In the genomic region with DNA sequence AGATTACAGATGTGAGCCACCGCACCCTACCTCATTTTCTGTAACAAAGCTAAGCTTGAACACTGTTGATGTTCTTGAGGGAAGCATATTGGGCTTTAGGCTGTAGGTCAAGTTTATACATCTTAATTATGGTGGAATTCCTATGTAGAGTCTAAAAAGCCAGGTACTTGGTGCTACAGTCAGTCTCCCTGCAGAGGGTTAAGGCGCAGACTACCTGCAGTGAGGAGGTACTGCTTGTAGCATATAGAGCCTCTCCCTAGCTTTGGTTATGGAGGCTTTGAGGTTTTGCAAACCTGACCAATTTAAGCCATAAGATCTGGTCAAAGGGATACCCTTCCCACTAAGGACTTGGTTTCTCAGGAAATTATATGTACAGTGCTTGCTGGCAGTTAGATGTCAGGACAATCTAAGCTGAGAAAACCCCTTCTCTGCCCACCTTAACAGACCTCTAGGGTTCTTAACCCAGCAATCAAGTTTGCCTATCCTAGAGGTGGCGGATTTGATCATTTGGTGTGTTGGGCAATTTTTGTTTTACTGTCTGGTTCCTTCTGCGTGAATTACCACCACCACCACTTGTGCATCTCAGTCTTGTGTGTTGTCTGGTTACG, we compare ENCODE assay signal across 1 cellular context.
TF ChIP-seq lines count a peak whose summit lies in the region.

No MANE protein-coding gene starts in this region.

TF ChIP-seq in WTC11, 78 proteins besides CTCF, POLR2A, EP300 and RAD21 (continued from another document):
- TF ChIP-seq, protein P1, sequence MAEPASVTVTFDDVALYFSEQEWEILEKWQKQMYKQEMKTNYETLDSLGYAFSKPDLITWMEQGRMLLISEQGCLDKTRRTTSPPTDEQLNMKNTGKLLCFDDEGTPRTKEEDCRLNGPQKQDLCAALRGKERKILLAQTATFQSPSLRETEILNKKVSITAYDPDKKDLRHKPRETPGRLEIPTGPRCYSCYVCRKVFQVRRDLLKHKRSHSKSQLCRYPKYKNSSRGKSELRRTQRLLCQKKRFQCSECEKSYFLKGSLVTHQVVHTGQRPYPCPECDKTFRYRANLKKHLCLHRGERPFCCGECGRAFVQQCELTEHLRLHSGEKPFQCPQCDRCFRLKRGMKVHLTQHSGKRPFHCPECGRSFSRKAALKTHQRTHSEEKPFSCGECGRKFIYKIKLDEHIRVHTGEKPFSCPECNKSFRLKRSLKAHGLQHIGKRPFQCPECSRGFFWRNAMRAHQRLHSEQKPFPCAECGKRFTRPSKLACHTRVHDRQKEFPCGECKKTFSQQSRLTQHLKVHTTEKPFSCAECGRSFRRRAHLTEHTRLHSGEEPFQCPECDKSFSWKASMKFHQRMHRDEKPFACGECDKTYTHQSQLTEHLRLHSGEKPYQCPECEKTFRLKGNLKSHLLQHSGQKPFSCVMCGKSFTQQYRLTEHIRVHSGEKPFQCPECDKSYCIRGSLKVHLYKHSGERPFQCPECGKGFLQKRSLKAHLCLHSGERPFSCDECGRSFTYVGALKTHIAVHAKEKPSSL (CRISPR knock-in tag; conservative IDR thresholded peaks at IDR 0.05): 0 out of 2 replicates have a peak, but pooled peaks have one; percentile 25
- no peak for TF ChIP-seq ZNF416 (CRISPR knock-in tag; IDR thresholded peaks at IDR 0.05)
- TF ChIP-seq, protein P2, sequence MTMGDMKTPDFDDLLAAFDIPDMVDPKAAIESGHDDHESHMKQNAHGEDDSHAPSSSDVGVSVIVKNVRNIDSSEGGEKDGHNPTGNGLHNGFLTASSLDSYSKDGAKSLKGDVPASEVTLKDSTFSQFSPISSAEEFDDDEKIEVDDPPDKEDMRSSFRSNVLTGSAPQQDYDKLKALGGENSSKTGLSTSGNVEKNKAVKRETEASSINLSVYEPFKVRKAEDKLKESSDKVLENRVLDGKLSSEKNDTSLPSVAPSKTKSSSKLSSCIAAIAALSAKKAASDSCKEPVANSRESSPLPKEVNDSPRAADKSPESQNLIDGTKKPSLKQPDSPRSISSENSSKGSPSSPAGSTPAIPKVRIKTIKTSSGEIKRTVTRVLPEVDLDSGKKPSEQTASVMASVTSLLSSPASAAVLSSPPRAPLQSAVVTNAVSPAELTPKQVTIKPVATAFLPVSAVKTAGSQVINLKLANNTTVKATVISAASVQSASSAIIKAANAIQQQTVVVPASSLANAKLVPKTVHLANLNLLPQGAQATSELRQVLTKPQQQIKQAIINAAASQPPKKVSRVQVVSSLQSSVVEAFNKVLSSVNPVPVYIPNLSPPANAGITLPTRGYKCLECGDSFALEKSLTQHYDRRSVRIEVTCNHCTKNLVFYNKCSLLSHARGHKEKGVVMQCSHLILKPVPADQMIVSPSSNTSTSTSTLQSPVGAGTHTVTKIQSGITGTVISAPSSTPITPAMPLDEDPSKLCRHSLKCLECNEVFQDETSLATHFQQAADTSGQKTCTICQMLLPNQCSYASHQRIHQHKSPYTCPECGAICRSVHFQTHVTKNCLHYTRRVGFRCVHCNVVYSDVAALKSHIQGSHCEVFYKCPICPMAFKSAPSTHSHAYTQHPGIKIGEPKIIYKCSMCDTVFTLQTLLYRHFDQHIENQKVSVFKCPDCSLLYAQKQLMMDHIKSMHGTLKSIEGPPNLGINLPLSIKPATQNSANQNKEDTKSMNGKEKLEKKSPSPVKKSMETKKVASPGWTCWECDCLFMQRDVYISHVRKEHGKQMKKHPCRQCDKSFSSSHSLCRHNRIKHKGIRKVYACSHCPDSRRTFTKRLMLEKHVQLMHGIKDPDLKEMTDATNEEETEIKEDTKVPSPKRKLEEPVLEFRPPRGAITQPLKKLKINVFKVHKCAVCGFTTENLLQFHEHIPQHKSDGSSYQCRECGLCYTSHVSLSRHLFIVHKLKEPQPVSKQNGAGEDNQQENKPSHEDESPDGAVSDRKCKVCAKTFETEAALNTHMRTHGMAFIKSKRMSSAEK (CRISPR knock-in tag; IDR thresholded peaks at IDR 0.05; ENCODE audit: borderline replicate concordance): peak; percentile 22; the same call in 1 of the 2 replicates
TF ChIP-seq in WTC11: peak in this region for 3.
